Comparison of ENCODE assay signal across 17 cellular contexts in the genomic region with DNA sequence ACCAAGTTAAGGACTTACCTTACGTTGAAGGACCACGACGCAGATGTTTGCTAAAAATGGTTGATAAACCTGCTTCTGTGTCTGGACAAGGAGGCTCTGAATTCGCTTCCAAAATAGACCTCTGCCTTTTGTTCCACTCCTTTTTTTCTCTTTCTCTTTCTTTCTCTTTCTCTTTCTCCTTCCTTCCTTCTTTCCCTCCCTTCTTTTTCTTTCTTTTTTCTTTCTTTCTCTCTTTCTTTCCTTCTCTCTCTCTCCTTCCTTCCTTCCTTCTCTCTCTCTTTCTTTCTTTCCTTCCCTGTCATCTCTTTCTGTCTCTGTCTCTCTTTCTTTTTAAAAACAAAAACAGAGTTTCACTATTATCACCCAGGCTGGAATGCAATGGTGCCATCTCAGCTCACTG.
A peak's percentile ranks its signal among the peaks of the same experiment; 100 is the strongest.
DNase-seq lines count a peak whose midpoint lies in the region; ATAC-seq and TF ChIP-seq lines count a peak whose summit lies in the region.
"Had no signal": no experiment of that assay in that cellular context is flagged by ENCODE, and none has a peak within 500 bp of the region (broad histone marks: within the 10 kb centered on the region; RNA-seq: fewer than 3 reads in every experiment).

No MANE protein-coding gene starts in this region.

- TF ChIP-seq CTCF in 22Rv1 (IDR thresholded peaks at IDR 0.05) (no peak), GM23338 (conservative IDR thresholded peaks at IDR 0.05; ENCODE audit: low read depth in 2 of 2) (no peak), RWPE2 (IDR thresholded peaks at IDR 0.05; ENCODE audit: poor library complexity, severe bottlenecking) (no peak), mammary epithelial cell (conservative IDR thresholded peaks at IDR 0.05 in 1 of 2, IDR thresholded peaks at IDR 0.05 in 1 of 2; ENCODE audit: extremely low read depth in 1 of 2, insufficient read depth in 1 of 2, low read depth in 1 of 2, low read length in 2 of 2) (no peak)

- ATAC-seq in GM23338 (no peak), RWPE2 (ENCODE audit: low read depth) (no peak), HG02763 (IDR thresholded peaks at IDR 0.05; ENCODE audit: unreplicated experiment) (no peak), GM18517 (IDR thresholded peaks at IDR 0.05; ENCODE audit: unreplicated experiment) (no peak)

- H3K4me3 ChIP-seq in GM23338 (no peak overlapping the region), RWPE2 (ENCODE audit: severe bottlenecking) (no peak overlapping the region), mammary epithelial cell (replicated peaks in 1 of 3; ENCODE audit: insufficient read depth in 1 of 3, low read depth in 2 of 3, low read length in 3 of 3) (no peak overlapping the region)

- no peaks in the 10 kb centered on the region for H3K9me3 ChIP-seq in RWPE2 (ENCODE audit: severe bottlenecking)
- no peaks in the 10 kb centered on the region for H3K9me3 ChIP-seq in mammary epithelial cell (replicated peaks; ENCODE audit: insufficient read depth, low read length)

- H3K36me3 ChIP-seq in GM23338 (ENCODE audit: insufficient read depth) (no peaks in the 10 kb centered on the region), RWPE2 (ENCODE audit: low read depth) (no peaks in the 10 kb centered on the region), mammary epithelial cell (ENCODE audit: insufficient read depth, low read length) (no peaks in the 10 kb centered on the region)

- no TSS peak for BruUV-seq in mammary epithelial cell (replicated peaks; lab: Mats Ljungman, UMichigan)

- dilution Hi-C loops in mammary epithelial cell (cut with HindIII; ENCODE audit: low sequenced_read_pairs), result no loop called here

- no peak overlapping the region for H3K4me2 ChIP-seq in GM23338
- peak overlapping the region; percentile 3 for H3K4me2 ChIP-seq in mammary epithelial cell (ENCODE audit: insufficient read depth, low read depth, low read length)

- no peaks in the 10 kb centered on the region for H3F3A ChIP-seq in GM23338 (replicated peaks; ENCODE audit: low read depth)

- no peaks in the 10 kb centered on the region for H3K36me3 Mint-ChIP-seq in GM23338 (ENCODE audit: low read depth)

- 0 out of 2 replicates have a peak, but pooled peaks cover 2% of the 10 kb centered on the region for H3K4me1 ChIP-seq in GM23338 (ENCODE audit: insufficient read depth)
- peaks cover 24% of the 10 kb centered on the region for H3K4me1 ChIP-seq in RWPE2 (ENCODE audit: insufficient read depth, poor library complexity, severe bottlenecking)
- peaks cover 24% of the 10 kb centered on the region for H3K4me1 ChIP-seq in mammary epithelial cell (ENCODE audit: insufficient read depth, low read length)

- intact Hi-C loops in mammary epithelial cell (cut with micrococcal nuclease), result no loop called here

- H3K27me3 Mint-ChIP-seq in GM23338 (ENCODE audit: insufficient read depth, low read depth, poor library complexity), result peaks cover 12% of the 10 kb centered on the region
- H3K27me3 Mint-ChIP-seq: B cell had no signal

- in situ Hi-C loops in mammary epithelial cell (cut with MboI; ENCODE audit: low sequenced_read_pairs in 2 of 2), result no loop called here

- H3K9ac ChIP-seq in mammary epithelial cell (ENCODE audit: insufficient read depth, low read length), result no peak overlapping the region

- H3K9me3 Mint-ChIP-seq in GM23338, result no peaks in the 10 kb centered on the region
- H3K9me3 Mint-ChIP-seq: H9 had no signal

- DNase-seq in GM23338 (ENCODE audit: low spot score) (no peak), RWPE2 (ENCODE audit: low spot score) (no peak), mammary epithelial cell (no peak), mucosa of gallbladder (ENCODE audit: low spot score) (no peak)
- DNase-seq: DMS 273 treated with DMSO at 0.1 percent for 48 hours, DND-41, H9, Karpas-422, MM.1S, NCI-H1092, NCI-H1436 treated with DMSO at 0.1 percent for 48 hours, SIG-M5 had no signal

- 75% methylated on average over 4 of the region's 4 CpGs for WGBS in mammary epithelial cell (ENCODE audit: low coverage, missing lambda C conversion rate)

- no peaks in the 10 kb centered on the region for H3K27me3 ChIP-seq in GM23338 (ENCODE audit: insufficient read depth)
- H3K27me3 ChIP-seq in RWPE2 (ENCODE audit: insufficient read depth, poor library complexity, severe bottlenecking), result no peaks in the 10 kb centered on the region
- H3K27me3 ChIP-seq in mammary epithelial cell (ENCODE audit: insufficient read depth, low read length), result no peaks in the 10 kb centered on the region

- no peak overlapping the region for H2AFZ ChIP-seq in GM23338
- no peak overlapping the region for H2AFZ ChIP-seq in mammary epithelial cell (ENCODE audit: low read depth, low read length)

- CTCF ChIA-PET in mammary epithelial cell (lab: Charles Lee; ENCODE audit: low non-redundant PET), result no interaction called here

- H3K9me2 ChIP-seq in GM23338 (ENCODE audit: insufficient read depth), result no peaks in the 10 kb centered on the region

- H3K4me3 Mint-ChIP-seq in GM23338, result no peak overlapping the region
- H3K4me3 Mint-ChIP-seq: B cell, H9 had no signal

- H4K20me1 ChIP-seq in GM23338 (replicated peaks; ENCODE audit: insufficient read depth), result no peaks in the 10 kb centered on the region
- no peaks in the 10 kb centered on the region for H4K20me1 ChIP-seq in mammary epithelial cell (ENCODE audit: insufficient read depth, low read length)

- H3K79me2 ChIP-seq in GM23338 (replicated peaks; ENCODE audit: insufficient read depth) (no peaks in the 10 kb centered on the region), mammary epithelial cell (ENCODE audit: insufficient read depth, low read length) (no peaks in the 10 kb centered on the region)

- peak overlapping the region; percentile 69 for H3K27ac ChIP-seq in 22Rv1
- H3K27ac ChIP-seq in GM23338 (ENCODE audit: low read depth), result no peak overlapping the region
- H3K27ac ChIP-seq in RWPE2 (ENCODE audit: poor library complexity, severe bottlenecking), result peak overlapping the region; percentile 41
- peak overlapping the region; percentile 27 for H3K27ac ChIP-seq in mammary epithelial cell (ENCODE audit: insufficient read depth, low read depth, low read length)
- H3K27ac ChIP-seq: HL-60 had no signal

- peaks cover 14% of the 10 kb centered on the region for H3K4me1 Mint-ChIP-seq in GM23338

- H3K27ac Mint-ChIP-seq in GM23338, result peak overlapping the region; percentile 29; the same call in 1 of the 2 replicates
- H3K27ac Mint-ChIP-seq: B cell, H9 had no signal

TF ChIP-seq in GM23338, 12 proteins besides CTCF, POLR2A, EP300 and RAD21 (continues in another document):
- TF ChIP-seq EZH2phosphoT487 (IDR thresholded peaks at IDR 0.05; ENCODE audit: unreplicated experiment) (no peak), EZH2 (IDR thresholded peaks at IDR 0.05; ENCODE audit: low read depth, unreplicated experiment) (no peak), POLR2AphosphoS5 (IDR thresholded peaks at IDR 0.05; ENCODE audit: low read depth) (no peak), ZNF331 (CRISPR knock-in tag; IDR thresholded peaks at IDR 0.05; ENCODE audit: low read depth) (no peak), JUNB (IDR thresholded peaks at IDR 0.05; ENCODE audit: unreplicated experiment) (no peak)
